Comparison of ENCODE assay signal across 8 cellular contexts in the genomic region with DNA sequence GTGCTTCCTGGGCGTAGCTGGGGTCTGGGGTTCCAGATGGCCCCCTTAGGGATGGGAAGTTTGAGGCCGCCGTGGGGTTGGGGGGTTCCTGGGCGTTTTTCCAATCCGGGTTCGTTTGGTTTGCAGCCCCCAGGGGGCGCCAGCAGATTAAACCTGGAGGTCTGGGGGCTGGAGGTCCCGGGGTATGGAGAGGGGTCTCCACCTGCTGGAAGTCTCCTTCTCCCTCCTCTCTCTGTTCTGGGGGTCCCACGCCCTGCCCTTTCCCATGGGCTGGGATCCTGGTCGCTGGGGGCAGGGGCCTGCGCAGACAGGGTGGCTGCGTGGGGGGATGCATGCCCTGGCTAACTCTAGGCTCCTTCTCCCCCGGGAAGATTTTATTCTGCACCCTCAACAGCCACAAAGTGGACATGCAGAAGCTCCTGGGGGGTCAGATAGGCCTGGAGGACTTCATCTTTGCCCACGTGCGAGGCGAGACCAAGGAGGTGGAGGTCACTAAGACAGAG. TPM values are rescaled to one million over a fixed set of nuclear protein-coding genes. Genes with fewer than 3 reads are reported as not detected.
A peak's percentile ranks its signal among the peaks of the same experiment; 100 is the strongest.
DNase-seq lines count a peak whose midpoint lies in the region; ATAC-seq and TF ChIP-seq lines count a peak whose summit lies in the region.
"Had no signal": no experiment of that assay in that cellular context is flagged by ENCODE, and none has a peak within 500 bp of the region (broad histone marks: within the 10 kb centered on the region; RNA-seq: fewer than 3 reads in every experiment).

No MANE protein-coding gene starts in this region.

- TF ChIP-seq POLR2A in prostate gland (IDR thresholded peaks at IDR 0.05), result no peak

- ATAC-seq in RWPE2 (ENCODE audit: low read depth), result no peak

- in situ Hi-C loops in GM13976 (cut with MboI; ENCODE audit: low sequenced_read_pairs, unreplicated experiment), result no loop called here

- H3K9me3 ChIP-seq in RWPE2 (ENCODE audit: severe bottlenecking) (no peaks in the 10 kb centered on the region), duodenal mucosa (ENCODE audit: control insufficient read depth in 1 of 2, low read length in 2 of 2) (no peaks in the 10 kb centered on the region), prostate gland (no peaks in the 10 kb centered on the region)

- 29% methylated on average over 16 of the region's 16 CpGs for WGBS in prostate gland

- H3K9ac ChIP-seq in duodenal mucosa (ENCODE audit: low read depth in 1 of 2, low read length in 2 of 2), result no peak overlapping the region

- H3K4me3 ChIP-seq in RWPE2 (ENCODE audit: severe bottlenecking), result no peak overlapping the region
- peak overlapping the region; percentile 13 to 15 for H3K4me3 ChIP-seq in duodenal mucosa (ENCODE audit: low read depth in 1 of 2, low read length in 2 of 2)
- H3K4me3 ChIP-seq in prostate gland, result peak overlapping the region; percentile 12 to 21

- intact Hi-C loops in prostate gland (cut with DNase I), result no loop called here

- no peak overlapping the region for H3K27ac ChIP-seq in RWPE2 (ENCODE audit: poor library complexity, severe bottlenecking)
- H3K27ac ChIP-seq in duodenal mucosa (ENCODE audit: low read depth, low read length), result no peak overlapping the region
- H3K27ac ChIP-seq in prostate gland, result no peak overlapping the region

- H3K4me1 ChIP-seq in RWPE2 (ENCODE audit: insufficient read depth, poor library complexity, severe bottlenecking) (no peaks in the 10 kb centered on the region), duodenal mucosa (ENCODE audit: control insufficient read depth in 1 of 2, insufficient read depth in 2 of 2, low read length in 2 of 2) (no peaks in the 10 kb centered on the region), prostate gland (replicated peaks) (no peaks in the 10 kb centered on the region)

- peak; percentile 38 for TF ChIP-seq CTCF in GM13976 (IDR thresholded peaks at IDR 0.05; ENCODE audit: borderline replicate concordance, control extremely low read depth, extremely low read depth, insufficient read depth, missing control alignments)
- peak; percentile 40 for TF ChIP-seq CTCF in RWPE2 (IDR thresholded peaks at IDR 0.05; ENCODE audit: poor library complexity, severe bottlenecking)
- peak in 1 of 4 experiments; percentile 25 for TF ChIP-seq CTCF in prostate gland (IDR thresholded peaks at IDR 0.05)

- H3K27me3 ChIP-seq in RWPE2 (ENCODE audit: insufficient read depth, poor library complexity, severe bottlenecking) (peaks cover 24% of the 10 kb centered on the region), duodenal mucosa (ENCODE audit: control insufficient read depth in 1 of 2, insufficient read depth in 2 of 2, low read length in 2 of 2) (peaks cover 4 to 5% of the 10 kb centered on the region in 2 donors), prostate gland (replicated peaks; ENCODE audit: insufficient read depth) (no peaks in the 10 kb centered on the region)

- no peaks in the 10 kb centered on the region for H3K36me3 ChIP-seq in RWPE2 (ENCODE audit: low read depth)
- H3K36me3 ChIP-seq in duodenal mucosa (ENCODE audit: control insufficient read depth in 1 of 2, insufficient read depth in 2 of 2, low read length in 2 of 2), result no peaks in the 10 kb centered on the region
- no peaks in the 10 kb centered on the region for H3K36me3 ChIP-seq in prostate gland

- peak; percentile 81 for DNase-seq in GM13976 (ENCODE audit: low spot score)
- no peak for DNase-seq in RWPE2 (ENCODE audit: low spot score)
- DNase-seq in prostate gland (ENCODE audit: low spot score), result no peak
- no peak for DNase-seq in AG08395 (ENCODE audit: low spot score)
- DNase-seq in SW 1271 (lab: John Stamatoyannopoulos, UW), result no peak
- DNase-seq in mucosa of gallbladder (ENCODE audit: low spot score), result no peak

RNA-seq across cellular contexts. Expression of a gene that starts 0.9 kb away (rescaled TPM):
- total RNA-seq in prostate gland (1 to 10 TPM in 1 of 2 donors, under 1 TPM in 1; 0.36 to 1.9 TPM), mucosa of gallbladder (1.3 TPM)
- total RNA-seq: renal cortical epithelial cell had no signal

RNA-seq across cellular contexts. Expression of a gene that starts 13.4 kb away (rescaled TPM):
- total RNA-seq in prostate gland (100 to 1,000 TPM; 184 to 369 TPM), mucosa of gallbladder (100 TPM)

RNA-seq across cellular contexts. Expression of a gene that starts 20.5 kb away (rescaled TPM):
- total RNA-seq in prostate gland, result 1 to 10 TPM; 1.1 to 4.0 TPM
- 4.9 TPM for total RNA-seq in mucosa of gallbladder

RNA-seq across cellular contexts. Expression of a gene that starts 28.8 kb away (rescaled TPM):
- total RNA-seq in prostate gland (10 to 100 TPM; 60.5 to 86.1 TPM), mucosa of gallbladder (64.1 TPM)

RNA-seq across cellular contexts. Expression of a gene that starts 40.4 kb away (rescaled TPM):
- 10 to 100 TPM; 38.2 to 52.8 TPM for total RNA-seq in prostate gland
- total RNA-seq in mucosa of gallbladder, result 25.8 TPM
